Comparison of ENCODE assay signal across 16 cellular contexts in the genomic region with DNA sequence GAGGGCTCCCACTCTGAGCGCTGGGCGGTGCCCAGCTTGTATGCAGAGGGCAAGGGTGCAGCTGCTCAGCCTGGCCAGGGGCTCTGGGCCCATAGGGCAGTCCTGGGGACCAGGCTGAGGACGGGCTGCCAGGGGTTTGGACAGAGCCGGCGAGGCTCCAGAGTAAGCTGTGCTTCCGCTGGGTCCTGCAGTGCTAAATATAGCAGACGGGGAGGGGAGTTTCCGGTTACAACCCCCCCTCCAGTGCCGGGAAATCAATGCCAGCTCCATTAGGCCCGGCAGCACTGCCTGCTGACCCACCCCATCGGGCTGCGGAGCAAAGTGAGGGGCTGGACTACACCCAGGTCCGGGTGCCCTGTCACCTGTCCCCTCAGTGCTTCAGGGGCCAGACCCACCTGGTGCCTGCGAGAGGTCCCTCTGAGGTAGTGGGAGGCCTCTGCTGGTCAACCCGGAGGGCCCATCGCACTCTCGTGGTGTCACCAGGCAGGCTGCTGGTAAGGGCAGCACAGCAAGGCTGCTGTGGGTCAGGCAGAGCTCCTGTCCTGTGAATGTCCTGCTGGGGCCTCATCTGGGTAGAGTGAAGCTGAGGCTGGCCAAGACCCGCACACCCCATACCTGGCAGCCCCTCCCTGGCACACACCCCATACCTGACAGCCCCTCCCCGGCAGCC. TPM values are rescaled to one million over a fixed set of nuclear protein-coding genes. Genes with fewer than 3 reads are reported as not detected.
DNase-seq lines count a peak whose midpoint lies in the region; ATAC-seq and TF ChIP-seq lines count a peak whose summit lies in the region.
"Had no signal": no experiment of that assay in that cellular context is flagged by ENCODE, and none has a peak within 500 bp of the region (broad histone marks: within the 10 kb centered on the region; RNA-seq: fewer than 3 reads in every experiment).

No MANE protein-coding gene starts in this region.

- CTCF ChIA-PET in HEK293T (lab: Yijun Ruan, JAX) = interaction anchor here (0.5 to 2.1 kb wide), 3 partner anchors 10 to 89 kb away, joined by 3 to 10 read pairs (median 3); partner anchors contain the start of gene NUDT14
- CTCF ChIA-PET in CD8-positive, alpha-beta T cell (lab: Charles Lee) = interaction anchor here (1.0 to 1.3 kb wide), 2 partner anchors 24 to 118 kb away, joined by 3 to 4 read pairs; no protein-coding TSS in a partner anchor

- TF ChIP-seq POLR2A in heart left ventricle (IDR thresholded peaks at IDR 0.05) = no peak

- no peaks in the 10 kb centered on the region for H3K36me3 Mint-ChIP-seq in CD8-positive, alpha-beta T cell
- H3K36me3 Mint-ChIP-seq: memory B cell had no signal

- peaks cover 16% of the 10 kb centered on the region for H3K27me3 Mint-ChIP-seq in CD8-positive, alpha-beta T cell (ENCODE audit: low read depth)

- peaks cover 14 to 47% (median 31%) of the 10 kb centered on the region in 12 donors for H3K4me1 ChIP-seq in heart left ventricle
- H3K4me1 ChIP-seq in skeletal muscle tissue (ENCODE audit: control insufficient read depth in 3 of 3, insufficient read depth in 3 of 3, low read length in 3 of 3) = peaks cover 37 to 53% (median 53%) of the 10 kb centered on the region in 3 donors
- peaks cover 39% of the 10 kb centered on the region for H3K4me1 ChIP-seq in CD8-positive, alpha-beta T cell (ENCODE audit: insufficient read depth, low read length)

- peak in 3 of 4 donors; percentile 41 to 49 (median 45) for ATAC-seq in heart left ventricle
- no peak for ATAC-seq in CD8-positive, alpha-beta T cell
- ATAC-seq: stimulated activated naive CD8-positive, alpha-beta T cell treated with anti-CD3 and anti-CD28 coated beads, Interleukin-15, Interleukin-2, amounts not matched to agents 100 U/mL and 50 U/mL, for 24 hours had no signal

- no peak for TF ChIP-seq CTCF in heart left ventricle (IDR thresholded peaks at IDR 0.05)
- TF ChIP-seq CTCF in CD8-positive, alpha-beta T cell (IDR thresholded peaks at IDR 0.05) = no peak

- peaks cover 19% of the 10 kb centered on the region for H3K4me1 Mint-ChIP-seq in CD8-positive, alpha-beta T cell (ENCODE audit: low read depth)

- no peak overlapping the region for H3K4me3 Mint-ChIP-seq in CD8-positive, alpha-beta T cell
- H3K4me3 Mint-ChIP-seq: memory B cell had no signal

- no peak overlapping the region for H3K27ac Mint-ChIP-seq in CD8-positive, alpha-beta T cell
- H3K27ac Mint-ChIP-seq: memory B cell had no signal

- H3K4me3 ChIP-seq in heart left ventricle (no peak overlapping the region), skeletal muscle tissue (ENCODE audit: low read length in 3 of 3) (peak overlapping the region in 2 of 3 donors; percentile 7 to 52)
- no peak overlapping the region for H3K4me3 ChIP-seq in CD8-positive, alpha-beta T cell (ENCODE audit: low read depth, low read length)
- H3K4me3 ChIP-seq: Peyer's patch, skin epidermis had no signal

- peak overlapping the region in 9 of 12 donors; percentile 33 to 78 (median 48) for H3K27ac ChIP-seq in heart left ventricle
- H3K27ac ChIP-seq in skeletal muscle tissue (ENCODE audit: low read depth, low read length) = peak overlapping the region; percentile 66
- H3K27ac ChIP-seq in CD8-positive, alpha-beta T cell (ENCODE audit: low read depth, low read length) = no peak overlapping the region
- H3K27ac ChIP-seq: brain microvascular endothelial cell, Peyer's patch had no signal

- no peaks in the 10 kb centered on the region for H3K9me3 ChIP-seq in heart left ventricle
- H3K9me3 ChIP-seq in skeletal muscle tissue (ENCODE audit: control insufficient read depth in 3 of 3, low read length in 3 of 3) = no peaks in the 10 kb centered on the region
- H3K9me3 ChIP-seq in CD8-positive, alpha-beta T cell (ENCODE audit: low read length) = no peaks in the 10 kb centered on the region
- H3K9me3 ChIP-seq: Peyer's patch had no signal

- 8 to 25% (median 21%) methylated on average over 12 to 19 of the region's 19 CpGs for WGBS in heart left ventricle, 4 donors

- intact Hi-C loops in heart left ventricle (cut with DNase I) = no loop called here
- intact Hi-C loops in CD8-positive, alpha-beta T cell (cut with DNase I, micrococcal nuclease) = no loop called here

- DNase-seq in NCI-H748 (lab: John Stamatoyannopoulos, UW; ENCODE audit: unreplicated experiment) (peak; percentile 51), NCI-H748 treated with DMSO at 0.1 percent for 48 hours (lab: John Stamatoyannopoulos, UW) (no peak), NCI-H345 (lab: John Stamatoyannopoulos, UW) (peak; percentile 67), heart left ventricle (peak in 1 of 5 donors; percentile 74), HEK293T (ENCODE audit: extremely low spot score) (no peak), foreskin melanocyte (no peak)
- no peak for DNase-seq in CD8-positive, alpha-beta T cell
- DNase-seq: activated naive CD4-positive, alpha-beta T cell treated with anti-CD3 and anti-CD28 coated beads, Interleukin-2, amount 50 U/mL, for 16 hours; activated T-cell treated with anti-CD3 and anti-CD28 coated beads for 4 hours; brain microvascular endothelial cell; NCI-H446 treated with DMSO at 0.1 percent for 48 hours; Peyer's patch; stimulated activated naive CD8-positive, alpha-beta T cell treated with anti-CD3 and anti-CD28 coated beads, Interleukin-15, Interleukin-2, amounts not matched to agents 100 U/mL and 50 U/mL, for 24 hours had no signal

- peaks cover 0 to 36% (median 0%) of the 10 kb centered on the region in 9 donors for H3K27me3 ChIP-seq in heart left ventricle
- H3K27me3 ChIP-seq in skeletal muscle tissue (ENCODE audit: control insufficient read depth in 3 of 3, insufficient read depth in 3 of 3, low read length in 3 of 3) = peaks cover 4 to 5% (median 5%) of the 10 kb centered on the region in 3 donors
- peaks cover 14% of the 10 kb centered on the region for H3K27me3 ChIP-seq in CD8-positive, alpha-beta T cell (ENCODE audit: insufficient read depth, low read length)
- H3K27me3 ChIP-seq: Peyer's patch had no signal

- H3K36me3 ChIP-seq in heart left ventricle = peaks cover 0 to 2% (median 0%) of the 10 kb centered on the region in 9 donors
- no peaks in the 10 kb centered on the region for H3K36me3 ChIP-seq in skeletal muscle tissue (ENCODE audit: control insufficient read depth in 3 of 3, insufficient read depth in 3 of 3, low read length in 3 of 3)
- H3K36me3 ChIP-seq in CD8-positive, alpha-beta T cell (ENCODE audit: insufficient read depth, low read length) = no peaks in the 10 kb centered on the region
- H3K36me3 ChIP-seq: brain microvascular endothelial cell, Peyer's patch had no signal

- POLR2A ChIA-PET in HEK293T (lab: Yijun Ruan, JAX) = interaction anchor here (0.6 to 3.2 kb wide), 2 partner anchors 10 to 143 kb away, joined by 3 to 21 read pairs; partner anchors contain the start of genes NUDT14 and PACS2
- POLR2A ChIA-PET in CD8-positive, alpha-beta T cell (lab: Charles Lee) = no interaction called here

- no peaks in the 10 kb centered on the region for H3K9me3 Mint-ChIP-seq in CD8-positive, alpha-beta T cell
- H3K9me3 Mint-ChIP-seq: memory B cell had no signal

- H3K9ac ChIP-seq in skeletal muscle tissue (ENCODE audit: low read depth in 1 of 3, low read length in 3 of 3) = peak overlapping the region in 2 of 3 donors; percentile 65 to 79

TF ChIP-seq in HEK293T, 16 proteins besides CTCF, POLR2A, EP300 and RAD21:
- TF ChIP-seq L3MBTL2 (conservative IDR thresholded peaks at IDR 0.05) = no peak
- TF ChIP-seq SUZ12 (IDR thresholded peaks at IDR 0.05) = no peak
- no peak for TF ChIP-seq SP1 (IDR thresholded peaks at IDR 0.05)
- TF ChIP-seq ARNT (IDR thresholded peaks at IDR 0.05) = no peak
- no peak for TF ChIP-seq BHLHE40 (IDR thresholded peaks at IDR 0.05; ENCODE audit: borderline replicate concordance)
- no peak for TF ChIP-seq LEF1 (IDR thresholded peaks at IDR 0.05; ENCODE audit: borderline replicate concordance)
- TF ChIP-seq FOXA1 (IDR thresholded peaks at IDR 0.05) = no peak
- TF ChIP-seq ELF4 (IDR thresholded peaks at IDR 0.05) = no peak
- TF ChIP-seq ZNF384 (IDR thresholded peaks at IDR 0.05) = no peak
- TF ChIP-seq FOXM1 (IDR thresholded peaks at IDR 0.05; ENCODE audit: borderline replicate concordance) = no peak
- no peak for TF ChIP-seq HDGF (IDR thresholded peaks at IDR 0.05; ENCODE audit: borderline replicate concordance)
- no peak for TF ChIP-seq CTBP1 (IDR thresholded peaks at IDR 0.05; ENCODE audit: borderline replicate concordance)
- TF ChIP-seq, protein P1, sequence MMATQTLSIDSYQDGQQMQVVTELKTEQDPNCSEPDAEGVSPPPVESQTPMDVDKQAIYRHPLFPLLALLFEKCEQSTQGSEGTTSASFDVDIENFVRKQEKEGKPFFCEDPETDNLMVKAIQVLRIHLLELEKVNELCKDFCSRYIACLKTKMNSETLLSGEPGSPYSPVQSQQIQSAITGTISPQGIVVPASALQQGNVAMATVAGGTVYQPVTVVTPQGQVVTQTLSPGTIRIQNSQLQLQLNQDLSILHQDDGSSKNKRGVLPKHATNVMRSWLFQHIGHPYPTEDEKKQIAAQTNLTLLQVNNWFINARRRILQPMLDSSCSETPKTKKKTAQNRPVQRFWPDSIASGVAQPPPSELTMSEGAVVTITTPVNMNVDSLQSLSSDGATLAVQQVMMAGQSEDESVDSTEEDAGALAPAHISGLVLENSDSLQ (IDR thresholded peaks at IDR 0.05) = no peak
- TF ChIP-seq TARDBP (IDR thresholded peaks at IDR 0.05) = no peak
- TF ChIP-seq NFRKB (IDR thresholded peaks at IDR 0.05) = no peak
- TF ChIP-seq FOXK2 (IDR thresholded peaks at IDR 0.05) = no peak

RNA-seq across cellular contexts. Expression of gene JAG2, which starts 2.6 kb away (rescaled TPM):
- total RNA-seq in heart left ventricle (10 to 100 TPM; 20.4 to 62.4 (median 28.6) TPM), skeletal muscle tissue (33.9 TPM)
- polyA plus RNA-seq in heart left ventricle = 10 to 100 TPM; 19.1 to 25.2 TPM
- under 1 TPM; 0.72 to 0.84 TPM for total RNA-seq in CD8-positive, alpha-beta T cell

RNA-seq across cellular contexts. Expression of gene NUDT14, which starts 10.0 kb away (rescaled TPM):
- 10 to 100 TPM; 16.7 to 48.9 (median 23.8) TPM for total RNA-seq in heart left ventricle
- polyA plus RNA-seq in heart left ventricle = 10 to 100 TPM; 14.3 to 29.6 TPM
- total RNA-seq in skeletal muscle tissue = 17.2 TPM
- 1 to 10 TPM; 5.7 to 6.2 TPM for total RNA-seq in CD8-positive, alpha-beta T cell

Comparison
In these comparisons a context has a peak if more than half of its experiments do, and no peak if none do; other contexts are left out.
1. DNase-seq: peak in NCI-H748 (single experiment) and NCI-H345 (single experiment); none in NCI-H748 treated with DMSO at 0.1 percent for 48 hours (single experiment), HEK293T (single experiment), CD8-positive, alpha-beta T cell (0 of 7) and foreskin melanocyte (single experiment).
2. H3K4me3 ChIP-seq: peak in skeletal muscle tissue (2 of 3); none in heart left ventricle (0 of 12) and CD8-positive, alpha-beta T cell (single experiment).
3. RNA of gene JAG2, which starts 2.6 kb away (total RNA-seq): 33.9 TPM in skeletal muscle tissue (single experiment) and 20.4 to 62.4 TPM in heart left ventricle; 0.72 to 0.84 TPM in CD8-positive, alpha-beta T cell; every median in the first group is over 10 times any median in the second.